ENCODE assay signal across 9 cellular contexts in the genomic region with DNA sequence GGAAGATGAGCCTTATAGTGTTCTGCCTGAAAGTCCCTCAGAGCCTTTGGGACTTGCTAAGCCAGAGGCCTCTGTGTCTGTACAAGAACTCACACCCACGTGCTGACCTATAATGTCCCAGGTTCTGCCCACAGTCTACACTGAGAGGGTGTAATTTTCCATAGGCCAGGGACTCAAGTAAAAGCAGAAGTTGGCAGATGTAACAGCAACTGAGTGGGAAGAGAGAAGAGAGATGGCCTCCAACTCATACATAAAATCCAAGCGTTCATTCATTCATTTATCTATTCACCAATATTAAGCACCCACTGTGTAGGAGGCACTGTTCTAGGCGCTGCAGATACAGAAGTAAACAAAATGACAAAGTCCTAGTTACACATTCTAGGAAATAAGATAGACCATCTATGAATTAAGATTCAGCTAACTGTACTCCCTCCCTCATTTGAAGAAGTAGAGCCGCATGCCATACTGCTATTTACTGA. TPM values are rescaled to one million over a fixed set of nuclear protein-coding genes. Genes with fewer than 3 reads are reported as not detected.
DNase-seq lines count a peak whose midpoint lies in the region; ATAC-seq, FAIRE-seq and TF ChIP-seq lines count a peak whose summit lies in the region.
"Had no signal": no experiment of that assay in that cellular context is flagged by ENCODE, and none has a peak within 500 bp of the region (broad histone marks: within the 10 kb centered on the region; RNA-seq: fewer than 3 reads in every experiment).

No MANE protein-coding gene starts in this region.

- no peak for TF ChIP-seq POLR2A in GM12878 (IDR thresholded peaks at IDR 0.05; ENCODE audit: low read depth, low read length)

- no peak for TF ChIP-seq CTCF in GM06990 (IDR thresholded peaks at IDR 0.05; ENCODE audit: insufficient read depth, low read length, poor library complexity, severe bottlenecking)
- TF ChIP-seq CTCF in GM12878 (IDR thresholded peaks at IDR 0.05 in 2 of 3, conservative IDR thresholded peaks at IDR 0.05 in 1 of 3; ENCODE audit: control insufficient read depth in 2 of 3, extremely low read depth in 1 of 3, insufficient read depth in 1 of 3, low read depth in 3 of 3, low read length in 3 of 3), result no peak

- FAIRE-seq in GM12878 (lab: Jason Lieb, UNC), result no peak

- peak overlapping the region; percentile 58 for H3K4me2 ChIP-seq in GM12878 (ENCODE audit: control insufficient read depth, insufficient read depth)

- RAD21 ChIA-PET in GM12878 (lab: Charles Lee; ENCODE audit: unreplicated experiment), result interaction anchor here (0.7 to 5.8 kb wide), 24 partner anchors 9 to 446 kb away, joined by 3 to 58 read pairs (median 8); a partner anchor contains a TSS

- no peak for TF ChIP-seq EP300 in GM12878 (IDR thresholded peaks at IDR 0.05; ENCODE audit: borderline replicate concordance in 1 of 2, control insufficient read depth in 1 of 2, low read depth in 2 of 2, low read length in 2 of 2)

- H3K36me3 ChIP-seq in GM06990 (ENCODE audit: control insufficient read depth, insufficient read depth, low read length) (no peaks in the 10 kb centered on the region), GM12878 (ENCODE audit: control insufficient read depth in 2 of 2, insufficient read depth in 2 of 2, low read length in 1 of 2) (no peaks in the 10 kb centered on the region)

- no peaks in the 10 kb centered on the region; the same call in 2 of the 3 replicates for H3K9me3 ChIP-seq in GM12878 (replicated peaks; ENCODE audit: control insufficient read depth, insufficient read depth, low read length)

- SMC1A ChIA-PET in GM12878 (lab: Charles Lee; ENCODE audit: uncharacterized antibody, unreplicated experiment), result interaction anchor here (0.7 to 10.2 kb wide), 38 partner anchors 8 to 435 kb away, joined by 3 to 153 read pairs (median 6); a partner anchor contains a TSS

- no peaks in the 10 kb centered on the region for H4K20me1 ChIP-seq in GM12878 (ENCODE audit: control insufficient read depth, insufficient read depth)

- no peak overlapping the region for H3K4me3 ChIP-seq in GM06990 (replicated peaks; ENCODE audit: low read depth, low read length)
- H3K4me3 ChIP-seq in GM12878, result 0 out of 2 replicates have a peak overlapping the region, but pooled peaks have one; percentile 0
- H3K4me3 ChIP-seq: SK-N-MC had no signal

- peaks cover 34% of the 10 kb centered on the region for H3K4me1 ChIP-seq in GM12878 (ENCODE audit: control insufficient read depth, insufficient read depth, low read length)

- WGBS in GM12878 (ENCODE audit: insufficient coverage, insufficient replicate concordance, low lambda C conversion rate, missing lambda C conversion rate), result 1% methylated on average over 4 of the region's 4 CpGs

- no peaks in the 10 kb centered on the region for H3K79me2 ChIP-seq in GM12878 (ENCODE audit: control insufficient read depth, insufficient read depth, low read length)

- H3K27me3 ChIP-seq in GM06990 (replicated peaks; ENCODE audit: control insufficient read depth, insufficient read depth, low read length), result no peaks in the 10 kb centered on the region
- no peaks in the 10 kb centered on the region for H3K27me3 ChIP-seq in GM12878 (replicated peaks in 1 of 2; ENCODE audit: control insufficient read depth in 2 of 2, insufficient read depth in 2 of 2, low read length in 1 of 2)

- peak overlapping the region; percentile 46; the same call in 1 of the 2 replicates for H3K9ac ChIP-seq in GM12878 (ENCODE audit: control insufficient read depth, insufficient read depth, low read length)

- BruUV-seq in GM12878 (replicated peaks; lab: Mats Ljungman, UMichigan), result TSS peak; percentile 66

- H2AFZ ChIP-seq in GM12878 (ENCODE audit: control insufficient read depth, low read depth, low read length), result peak overlapping the region; percentile 61; the same call in 1 of the 2 replicates

- CTCF ChIA-PET in GM12878 (lab: Yijun Ruan, JAX), result interaction anchor here (0.8 to 3.7 kb wide), 7 partner anchors 8 to 115 kb away, joined by 3 to 25 read pairs (median 5); no protein-coding TSS in a partner anchor

- ATAC-seq in GM21528 (IDR thresholded peaks at IDR 0.05; ENCODE audit: low FRiP score, unreplicated experiment) (peak; percentile 30), GM12878 (peak; percentile 47)

- DNase-seq in GM06990 (ENCODE audit: extremely low read depth, insufficient read length), result peak; percentile 35
- DNase-seq in KBM-7, result peak; percentile 78
- peak; percentile 68 for DNase-seq in GM12878 (ENCODE audit: low read depth, low spot score)
- no peak for DNase-seq in midbrain (lab: John Stamatoyannopoulos, UW)
- DNase-seq in activated CD8-positive, alpha-beta memory T cell treated with anti-CD3 and anti-CD28 coated beads for 24 hours, result no peak
- DNase-seq in HK-2 (ENCODE audit: unreplicated experiment), result no peak
- no peak for DNase-seq in NCI-H510A treated with DMSO at 0.1 percent for 48 hours (lab: John Stamatoyannopoulos, UW)

- in situ Hi-C loops in KBM-7 (cut with MboI; ENCODE audit: low pct_unique_long_range_greater_than_20kb, low sequenced_read_pairs), result no loop called here
- in situ Hi-C loops in GM12878 (cut with MboI), result loop anchor here (25.0 kb wide), 1 partner anchor 238 kb away; a partner anchor contains a TSS

- POLR2A ChIA-PET in GM12878 (lab: Charles Lee), result interaction anchor here (0.6 to 4.8 kb wide), 17 partner anchors 8 to 434 kb away, joined by 3 to 63 read pairs (median 4); a partner anchor contains a TSS

- peak overlapping the region; percentile 82 for H3K27ac ChIP-seq in GM12878 (ENCODE audit: control insufficient read depth, insufficient read depth)
- H3K27ac ChIP-seq: SK-N-MC had no signal

- no peak for TF ChIP-seq RAD21 in GM12878 (IDR thresholded peaks at IDR 0.05; ENCODE audit: insufficient read depth, low read depth, low read length)

- intact Hi-C loops in GM12878 (cut with micrococcal nuclease; ENCODE audit: unreplicated experiment), result loop anchor here (1.0 to 5.0 kb wide), 5 partner anchors 9 to 433 kb away; a partner anchor contains a TSS

TF ChIP-seq in GM12878, 131 proteins besides CTCF, POLR2A, EP300 and RAD21 (continues in another document):
- TF ChIP-seq NR2F1 (conservative IDR thresholded peaks at IDR 0.05) (peak; percentile 51), SPI1 (IDR thresholded peaks at IDR 0.05; ENCODE audit: borderline replicate concordance, insufficient read depth, low read depth, low read length) (peak; percentile 44; the same call in 1 of the 2 replicates), ATF7 (IDR thresholded peaks at IDR 0.05; ENCODE audit: low read depth) (no peak), ZNF207 (IDR thresholded peaks at IDR 0.05; ENCODE audit: borderline replicate concordance) (peak; percentile 64; the same call in 1 of the 2 replicates), RAD51 (IDR thresholded peaks at IDR 0.05) (0 out of 2 replicates have a peak, but pooled peaks have one; percentile 37), RB1 (IDR thresholded peaks at IDR 0.05; ENCODE audit: borderline replicate concordance) (peak; percentile 30; the same call in 1 of the 2 replicates), IKZF1 (conservative IDR thresholded peaks at IDR 0.05) (no peak; the same call in 1 of the 2 replicates), NBN (IDR thresholded peaks at IDR 0.05) (no peak), SMARCA5 (IDR thresholded peaks at IDR 0.05) (peak; percentile 62; the same call in 1 of the 2 replicates), SIX5 (IDR thresholded peaks at IDR 0.05; ENCODE audit: low read depth, low read length, severe bottlenecking) (no peak)

RNA-seq across cellular contexts. Expression of a gene that starts 41.7 kb away (rescaled TPM):
- total RNA-seq in GM12878 (2013; cell fraction: nucleolus; rRNA removed), result 59.3 and 61.0 TPM in 2 replicates
- total RNA-seq in GM12878 (2014; rRNA removed) (17.1 and 19.8 TPM in 2 replicates), GM12878 (2014; rRNA removed; fragmentation: Illumina TruSeq; extraction: Trizol) (20.9 and 22.5 TPM in 2 replicates), GM12878 (2021) (14.6 and 16.3 TPM in 2 replicates)
- polyA plus RNA-seq in GM12878 (2011; ENCODE audit: low read depth), result 6.4 TPM
- polyA plus RNA-seq in GM12878 (2011; rRNA removed) (23.4 and 35.5 TPM in 2 replicates), GM12878 (2014; fragmentation: Illumina TruSeq; extraction: Trizol) (21.1 and 23.8 TPM in 2 replicates), GM12878 (2014; fragmentation: Nextera tagmentation; extraction: Ambion mirVana) (10 to 100 TPM; 10.1 to 10.6 TPM), GM12878 (2014; rRNA removed) (15.6 and 16.1 TPM in 2 replicates), GM12878 (2016; fragmentation: Nextera tagmentation; extraction: Ambion mirVana) (10 to 100 TPM; 15.9 to 25.3 TPM)
- polyA plus RNA-seq in GM12878 (2011; cell fraction: cytosol; rRNA removed), result 5.8 and 6.3 TPM in 2 replicates
- polyA plus RNA-seq in GM12878 (2011; cell fraction: nucleus; rRNA removed), result 49.8 and 54.6 TPM in 2 replicates
- 5.7 and 6.8 TPM in 2 replicates for polyA plus RNA-seq in GM12878 (2012)
- polyA minus RNA-seq in GM12878 (2011; rRNA and poly(A)+ RNA removed), result 9.9 and 11.3 TPM in 2 replicates
- polyA minus RNA-seq in GM12878 (2011; cell fraction: cytosol; rRNA and poly(A)+ RNA removed), result 4.7 and 7.7 TPM in 2 replicates
- 19.9 and 30.0 TPM in 2 replicates for polyA minus RNA-seq in GM12878 (2011; cell fraction: nucleus; rRNA and poly(A)+ RNA removed)

Comparison
In these comparisons a context has a peak if more than half of its experiments do, and no peak if none do; other contexts are left out.
1. DNase-seq: peak in GM06990 (single experiment), KBM-7 (single experiment) and GM12878 (single experiment); none in midbrain (single experiment), activated CD8-positive, alpha-beta memory T cell treated with anti-CD3 and anti-CD28 coated beads for 24 hours (single experiment), HK-2 (single experiment) and NCI-H510A treated with DMSO at 0.1 percent for 48 hours (single experiment).